In the genomic region with DNA sequence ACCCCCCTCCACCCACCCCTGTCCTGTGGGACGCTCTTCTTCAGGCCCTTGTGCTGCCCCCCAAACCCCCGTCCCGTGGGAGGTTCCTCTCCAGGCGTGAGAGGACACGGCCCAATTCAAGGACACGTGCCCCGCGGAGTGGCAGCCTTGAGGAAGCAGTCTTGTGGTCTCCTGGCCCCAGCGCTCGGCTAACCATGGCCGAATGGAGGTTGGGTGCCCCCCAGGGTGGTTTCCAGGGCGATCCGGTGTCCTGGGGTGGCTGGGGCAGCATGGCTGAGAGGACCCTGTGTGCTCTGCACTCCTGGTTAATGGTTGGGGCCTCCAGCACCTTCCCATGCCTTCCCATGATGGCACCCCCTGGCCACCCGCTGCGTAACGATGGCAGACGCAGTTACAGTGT, we compare ENCODE assay signal across 40 cellular contexts. TPM values are rescaled to one million over a fixed set of nuclear protein-coding genes. Genes with fewer than 3 reads are reported as not detected.
"Had no signal": no experiment of that assay in that cellular context is flagged by ENCODE, and none has a peak within 500 bp of the region (broad histone marks: within the 10 kb centered on the region; RNA-seq: fewer than 3 reads in every experiment).

No MANE protein-coding gene starts in this region.

- H3K27me3 ChIP-seq: breast epithelium, Peyer's patch had no signal

- H3K4me3 Mint-ChIP-seq: activated CD4-positive, alpha-beta memory T cell treated with anti-CD3 and anti-CD28 coated beads, Interleukin-2, amount 10 ng/mL, durations not matched to agents 7 days and 5 days; activated CD8-positive, alpha-beta memory T cell treated with anti-CD3 and anti-CD28 coated beads, Interleukin-2, amount 10 ng/mL, durations not matched to agents 7 days and 5 days; activated naive CD8-positive, alpha-beta T cell treated with anti-CD3 and anti-CD28 coated beads for 36 hours had no signal

- ATAC-seq: activated CD8-positive, alpha-beta memory T cell treated with anti-CD3 and anti-CD28 coated beads, Interleukin-2, amount 10 ng/mL, durations not matched to agents 7 days and 5 days; PC-3; SK-N-SH treated with all-trans-retinoic acid at 6 μM for 48 hours had no signal

- H3K9me3 Mint-ChIP-seq: activated CD4-positive, alpha-beta memory T cell treated with anti-CD3 and anti-CD28 coated beads, Interleukin-2, amount 10 ng/mL, durations not matched to agents 7 days and 5 days; activated naive CD8-positive, alpha-beta T cell treated with anti-CD3 and anti-CD28 coated beads for 36 hours had no signal

- H3K27ac ChIP-seq: breast epithelium, VCaP had no signal

- DNase-seq: activated CD4-positive, alpha-beta memory T cell treated with anti-CD3 and anti-CD28 coated beads, Interleukin-2, amount 10 ng/mL, durations not matched to agents 7 days and 5 days; activated CD4-positive, alpha-beta T cell treated with anti-CD3 and anti-CD28 coated beads for 1 hour; activated CD4-positive, alpha-beta T cell treated with anti-CD3 and anti-CD28 coated beads for 48 hours; activated CD4-positive, CD25-positive, alpha-beta regulatory T cell; activated CD8-positive, alpha-beta memory T cell treated with anti-CD3 and anti-CD28 coated beads for 24 hours; activated CD8-positive, alpha-beta memory T cell treated with anti-CD3 and anti-CD28 coated beads, Interleukin-2, amount 10 ng/mL, durations not matched to agents 7 days and 5 days; activated CD8-positive, alpha-beta memory T cell treated with anti-CD3 and anti-CD28 coated beads, Interleukin-2, amount 50 U/mL, for 48 hours; activated effector memory CD4-positive, alpha-beta T cell treated with Interleukin-2 at 50 U/mL for 16 hours; activated naive CD4-positive, alpha-beta T cell; activated naive CD4-positive, alpha-beta T cell treated with anti-CD3 and anti-CD28 coated beads, Interleukin-2, amount 50 U/mL, for 16 hours; activated naive CD8-positive, alpha-beta T cell treated with anti-CD3 and anti-CD28 coated beads for 36 hours; activated T-cell treated with anti-CD3 and anti-CD28 coated beads, Interleukin-2, amount 50 U/mL, for 48 hours; amniotic stem cell; aorta; Kasumi-1; KG1; MM.1S; MV-4-11; NCI-H1092; NCI-H1436 treated with DMSO at 0.1 percent for 48 hours; NCI-H1694 treated with DMSO at 0.1 percent for 48 hours; NCI-H2029; NCI-H345; NCI-H524 treated with DMSO at 0.1 percent for 48 hours; NCI-H748 treated with DMSO at 0.1 percent for 48 hours; NK-92 treated with Interleukin-12 subunit alpha and Interleukin-12 subunit beta, amount 100 ng/mL, for 24 hours; PC-3; Peyer's patch; RPMI8226; SHP77 treated with DMSO at 0.1 percent for 48 hours; SW 1271; T-helper 1 cell; T-helper 2 cell; T-helper 9 cell had no signal

- H3K4me1 ChIP-seq: breast epithelium had no signal

- H3K36me3 Mint-ChIP-seq: activated CD8-positive, alpha-beta memory T cell treated with anti-CD3 and anti-CD28 coated beads, Interleukin-2, amount 10 ng/mL, durations not matched to agents 7 days and 5 days had no signal

- H3K27ac Mint-ChIP-seq: activated CD4-positive, alpha-beta memory T cell treated with anti-CD3 and anti-CD28 coated beads, Interleukin-2, amount 10 ng/mL, durations not matched to agents 7 days and 5 days; activated CD8-positive, alpha-beta memory T cell treated with anti-CD3 and anti-CD28 coated beads, Interleukin-2, amount 10 ng/mL, durations not matched to agents 7 days and 5 days; activated naive CD8-positive, alpha-beta T cell treated with anti-CD3 and anti-CD28 coated beads for 36 hours had no signal

- H3K9me3 ChIP-seq: breast epithelium, Peyer's patch had no signal

- H3K4me3 ChIP-seq: breast epithelium, Peyer's patch had no signal

- H3K36me3 ChIP-seq: breast epithelium had no signal

RNA-seq across cellular contexts. Expression of a gene that starts 53.6 kb away (rescaled TPM):
- total RNA-seq: activated CD4-positive, alpha-beta memory T cell treated with anti-CD3 and anti-CD28 coated beads, Interleukin-2, amount 10 ng/mL, durations not matched to agents 7 days and 5 days; activated CD8-positive, alpha-beta memory T cell treated with anti-CD3 and anti-CD28 coated beads, Interleukin-2, amount 10 ng/mL, durations not matched to agents 7 days and 5 days; activated naive CD8-positive, alpha-beta T cell treated with anti-CD3 and anti-CD28 coated beads for 36 hours; cardiac septum; NCI-H460; PC-3; Peyer's patch; SK-MEL-5 had no signal
